Comparison of ENCODE assay signal across 8 cellular contexts in the genomic region with DNA sequence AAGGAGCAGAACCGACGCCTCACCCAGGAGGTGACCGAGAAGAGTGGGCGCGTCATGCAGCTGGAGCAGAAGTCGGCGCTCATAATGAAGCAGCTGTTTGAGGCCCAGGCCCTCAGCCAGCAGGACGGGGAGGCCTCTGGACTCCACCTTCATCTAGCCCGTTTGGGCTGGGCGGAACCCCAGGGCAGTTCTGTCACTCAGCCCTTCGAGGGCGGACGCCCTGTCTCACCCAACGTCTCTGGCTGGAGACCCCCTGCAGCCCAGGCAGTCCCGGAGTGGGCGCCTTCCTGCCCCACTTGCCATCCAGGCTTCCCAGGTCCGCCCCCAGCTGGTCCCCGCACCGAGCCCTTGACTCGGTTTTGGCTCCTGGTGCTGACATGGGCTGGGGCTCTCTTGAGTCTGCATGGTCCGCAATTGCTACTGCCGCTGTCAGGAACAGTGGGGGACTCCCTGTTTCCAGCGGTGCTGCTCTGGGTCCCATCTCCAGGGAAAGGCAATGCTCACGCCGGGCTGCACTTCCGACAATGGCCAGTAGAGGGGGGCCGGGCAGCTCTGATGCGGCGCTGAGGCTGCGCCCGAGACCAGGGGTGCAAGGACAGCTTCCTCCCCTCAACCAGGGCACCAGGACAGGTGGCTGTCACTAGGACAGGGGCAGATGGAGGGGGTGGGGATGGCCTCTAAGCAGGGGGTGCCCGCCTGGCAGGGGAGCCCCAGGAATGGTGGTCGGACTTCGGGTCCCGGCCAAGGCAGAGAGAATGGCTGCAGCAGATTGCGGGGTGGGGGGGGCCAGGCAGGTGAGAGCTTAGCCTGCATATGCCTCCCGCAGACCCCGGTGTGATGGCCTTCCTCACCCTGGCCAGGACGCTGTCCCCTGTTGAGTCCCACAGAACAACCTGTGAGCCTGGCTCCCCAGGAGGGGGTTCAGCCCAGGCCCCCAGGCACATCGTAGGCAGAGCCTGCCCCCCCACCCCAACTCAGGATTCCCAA.
DNase-seq lines count a peak whose midpoint lies in the region; ATAC-seq, FAIRE-seq and TF ChIP-seq lines count a peak whose summit lies in the region.

No MANE protein-coding gene starts in this region.

- H3K27me3 ChIP-seq in pancreas, result no peaks in the 10 kb centered on the region

- peaks cover 9% of the 10 kb centered on the region for H3K36me3 Mint-ChIP-seq in type B pancreatic cell

- 39 to 46% methylated on average over 33 to 40 of the region's 40 CpGs for WGBS in pancreas, 2 donors

- peak; percentile 98 for TF ChIP-seq CTCF in GM12874 (IDR thresholded peaks at IDR 0.05; ENCODE audit: insufficient read depth, low read depth, low read length)
- peak; percentile 91 to 95 (median 94) for TF ChIP-seq CTCF in pancreas (IDR thresholded peaks at IDR 0.05)
- peak; percentile 92 for TF ChIP-seq CTCF in type B pancreatic cell (conservative IDR thresholded peaks at IDR 0.05)

- peak; percentile 69 for ATAC-seq in HG03159 (IDR thresholded peaks at IDR 0.05; ENCODE audit: unreplicated experiment)
- ATAC-seq in pancreas, result peak; percentile 81 to 96 (median 94)

- H3K4me3 ChIP-seq in pancreas, result no peak overlapping the region

- intact Hi-C loops in pancreas (cut with DNase I), result loop anchor here in 1 of 3 donors (10.0 kb wide), 1 partner anchor 147 kb away; no protein-coding TSS in a partner anchor

- no peaks in the 10 kb centered on the region for H3K4me1 Mint-ChIP-seq in type B pancreatic cell (ENCODE audit: unreplicated experiment)

- H3K9me3 ChIP-seq in pancreas, result no peaks in the 10 kb centered on the region

- H3K9me3 Mint-ChIP-seq in type B pancreatic cell, result no peaks in the 10 kb centered on the region

- no peaks in the 10 kb centered on the region for H3K4me1 ChIP-seq in pancreas

- no peak overlapping the region for H3K27ac ChIP-seq in pancreas

- peak; percentile 17 for DNase-seq in SHP77 treated with DMSO at 0.1 percent for 48 hours (lab: John Stamatoyannopoulos, UW)
- DNase-seq in activated gamma-delta T cell treated with anti-CD3 and anti-CD28 coated beads, Interleukin-2, amount 50 U/mL, for 16 hours (ENCODE audit: low read depth), result peak; percentile 61
- peak; percentile 50 for DNase-seq in globus pallidus (ENCODE audit: low spot score)
- DNase-seq in pancreas, result peak; percentile 45 to 94 (median 75)
- peak; percentile 84 for DNase-seq in type B pancreatic cell (ENCODE audit: extremely low spot score, unreplicated experiment)
- no peak for DNase-seq in NCI-H128 (lab: John Stamatoyannopoulos, UW; ENCODE audit: unreplicated experiment)

- no peak for FAIRE-seq in pancreas (lab: Jason Lieb, UNC)

- H3K27ac Mint-ChIP-seq in type B pancreatic cell, result no peak overlapping the region

- peaks cover 0 to 17% (median 5%) of the 10 kb centered on the region in 3 donors for H3K36me3 ChIP-seq in pancreas

- H3K27me3 Mint-ChIP-seq in type B pancreatic cell, result no peaks in the 10 kb centered on the region

- no peak overlapping the region for H3K4me3 Mint-ChIP-seq in type B pancreatic cell
